11 cellular contexts compared by ENCODE assay signal in genomic region chr7:5077740-5078139, GRCh38. TPM values are rescaled to one million over a fixed set of nuclear protein-coding genes. Genes with fewer than 3 reads are reported as not detected.
DNase-seq lines count a peak whose midpoint lies in the region; ATAC-seq and TF ChIP-seq lines count a peak whose summit lies in the region.
"Had no signal": no experiment of that assay in that cellular context is flagged by ENCODE, and none has a peak within 500 bp of the region (broad histone marks: within the 10 kb centered on the region; RNA-seq: fewer than 3 reads in every experiment).

No MANE protein-coding gene starts in this region.

- TF ChIP-seq CTCF in PC-9 (conservative IDR thresholded peaks at IDR 0.05) (no peak), fibroblast of the aortic adventitia (IDR thresholded peaks at IDR 0.05; ENCODE audit: insufficient read depth, low read length) (no peak)
- no peak for TF ChIP-seq CTCF in CD4-positive, alpha-beta T cell (IDR thresholded peaks at IDR 0.05)

- H3K36me3 Mint-ChIP-seq in CD4-positive, alpha-beta T cell (ENCODE audit: low read depth), result peaks cover 4% of the 10 kb centered on the region
- H3K36me3 Mint-ChIP-seq in stimulated activated effector memory CD8-positive, alpha-beta T cell treated with anti-CD3 and anti-CD28 coated beads, Interleukin-12 subunit alpha, Interleukin-12 subunit beta, amount 100 ng/mL, for 72 hours, result no peaks in the 10 kb centered on the region

- H3K9me3 Mint-ChIP-seq in CD4-positive, alpha-beta T cell, result no peaks in the 10 kb centered on the region
- H3K9me3 Mint-ChIP-seq in stimulated activated effector memory CD8-positive, alpha-beta T cell treated with anti-CD3 and anti-CD28 coated beads, Interleukin-12 subunit alpha, Interleukin-12 subunit beta, amount 100 ng/mL, for 72 hours, result no peaks in the 10 kb centered on the region

- H3K79me2 ChIP-seq in PC-9 (ENCODE audit: low read depth), result no peaks in the 10 kb centered on the region

- no peaks in the 10 kb centered on the region for H3F3A ChIP-seq in PC-9 (ENCODE audit: insufficient read depth, low read depth)

- H3K9me2 ChIP-seq in PC-9 (ENCODE audit: insufficient read depth), result no peaks in the 10 kb centered on the region

- DNase-seq in DMS53 treated with DMSO at 0.1 percent for 48 hours (lab: John Stamatoyannopoulos, UW; ENCODE audit: unreplicated experiment) (peak; percentile 62), NCI-H1092 treated with DMSO at 0.1 percent for 48 hours (lab: John Stamatoyannopoulos, UW) (peak; percentile 94), PC-9 (no peak), fibroblast of the aortic adventitia (ENCODE audit: low read depth) (peak; percentile 13), dedifferentiated amniotic fluid mesenchymal stem cell (ENCODE audit: extremely low spot score) (no peak), Kasumi-1 (lab: John Stamatoyannopoulos, UW) (no peak)
- DNase-seq in CD4-positive, alpha-beta T cell, result no peak
- DNase-seq in stimulated activated effector memory CD8-positive, alpha-beta T cell treated with anti-CD3 and anti-CD28 coated beads, Interleukin-12 subunit alpha, Interleukin-12 subunit beta, amount 100 ng/mL, for 72 hours (ENCODE audit: low spot score in 2 of 2), result no peak
- DNase-seq: left cardiac atrium, pancreas had no signal

- H3K36me3 ChIP-seq in PC-9 (ENCODE audit: low read depth), result no peaks in the 10 kb centered on the region
- H3K36me3 ChIP-seq: pancreas, tibial nerve had no signal

- POLR2A ChIA-PET in PC-9 (lab: Charles Lee; ENCODE audit: unreplicated experiment), result no interaction called here
- POLR2A ChIA-PET in CD4-positive, alpha-beta T cell (lab: Charles Lee), result no interaction called here

- H3K4me2 ChIP-seq in PC-9, result 0 out of 2 replicates have a peak overlapping the region, but pooled peaks have one; percentile 2

- H3K4me3 Mint-ChIP-seq in CD4-positive, alpha-beta T cell, result no peak overlapping the region
- H3K4me3 Mint-ChIP-seq in stimulated activated effector memory CD8-positive, alpha-beta T cell treated with anti-CD3 and anti-CD28 coated beads, Interleukin-12 subunit alpha, Interleukin-12 subunit beta, amount 100 ng/mL, for 72 hours, result no peak overlapping the region

- H3K27ac ChIP-seq in PC-9, result no peak overlapping the region
- H3K27ac ChIP-seq in CD4-positive, alpha-beta T cell (ENCODE audit: low read depth, low read length), result no peak overlapping the region
- H3K27ac ChIP-seq: pancreas, tibial nerve had no signal

- peaks cover 8% of the 10 kb centered on the region for H3K4me1 Mint-ChIP-seq in CD4-positive, alpha-beta T cell (ENCODE audit: low read depth)
- peaks cover 11% of the 10 kb centered on the region for H3K4me1 Mint-ChIP-seq in stimulated activated effector memory CD8-positive, alpha-beta T cell treated with anti-CD3 and anti-CD28 coated beads, Interleukin-12 subunit alpha, Interleukin-12 subunit beta, amount 100 ng/mL, for 72 hours

- H3K9me3 ChIP-seq in PC-9 (ENCODE audit: insufficient read depth, low read depth), result no peaks in the 10 kb centered on the region
- no peaks in the 10 kb centered on the region for H3K9me3 ChIP-seq in CD4-positive, alpha-beta T cell (ENCODE audit: control insufficient read depth, low read length)
- H3K9me3 ChIP-seq: pancreas had no signal

- CTCF ChIA-PET in PC-9 (lab: Charles Lee), result no interaction called here
- CTCF ChIA-PET in CD4-positive, alpha-beta T cell (lab: Charles Lee), result no interaction called here

- no peak overlapping the region for H2AFZ ChIP-seq in PC-9

- no peak for ATAC-seq in CD4-positive, alpha-beta T cell (ENCODE audit: poor library complexity)
- ATAC-seq in stimulated activated effector memory CD8-positive, alpha-beta T cell treated with anti-CD3 and anti-CD28 coated beads, Interleukin-12 subunit alpha, Interleukin-12 subunit beta, amount 100 ng/mL, for 72 hours, result no peak
- ATAC-seq: left cardiac atrium, pancreas had no signal

- intact Hi-C loops in PC-9 (cut with micrococcal nuclease; ENCODE audit: unreplicated experiment), result no loop called here
- intact Hi-C loops in CD4-positive, alpha-beta T cell (cut with DNase I, micrococcal nuclease), result no loop called here

- peaks cover 57% of the 10 kb centered on the region for H3K27me3 ChIP-seq in PC-9 (ENCODE audit: insufficient read depth, low read depth)
- H3K27me3 ChIP-seq in CD4-positive, alpha-beta T cell (ENCODE audit: control insufficient read depth, insufficient read depth, low read length), result no peaks in the 10 kb centered on the region
- H3K27me3 ChIP-seq: pancreas had no signal

- no peak overlapping the region for H3K27ac Mint-ChIP-seq in CD4-positive, alpha-beta T cell
- H3K27ac Mint-ChIP-seq in stimulated activated effector memory CD8-positive, alpha-beta T cell treated with anti-CD3 and anti-CD28 coated beads, Interleukin-12 subunit alpha, Interleukin-12 subunit beta, amount 100 ng/mL, for 72 hours, result no peak overlapping the region

- BruUV-seq in PC-9 (replicated peaks; lab: Mats Ljungman, UMichigan), result no TSS peak

- H3K4me3 ChIP-seq in PC-9 (no peak overlapping the region), fibroblast of the aortic adventitia (ENCODE audit: low read depth, low read length) (peak overlapping the region; percentile 9)
- H3K4me3 ChIP-seq: pancreas, tibial nerve had no signal

- peaks cover 17% of the 10 kb centered on the region for H3K27me3 Mint-ChIP-seq in CD4-positive, alpha-beta T cell

- H3K4me1 ChIP-seq in PC-9 (replicated peaks; ENCODE audit: insufficient read depth), result no peaks in the 10 kb centered on the region
- H3K4me1 ChIP-seq: pancreas, tibial nerve had no signal

- no peaks in the 10 kb centered on the region for H4K20me1 ChIP-seq in PC-9 (ENCODE audit: insufficient read depth)

RNA-seq across cellular contexts. Expression of gene RBAK, which starts 32.1 kb away (rescaled TPM):
- total RNA-seq in PC-9 (2021) (10.1 and 12.4 TPM in 2 replicates), fibroblast of the aortic adventitia (ENCODE audit: low replicate concordance) (9.1 and 10.2 TPM in 2 replicates)
- total RNA-seq in CD4-positive, alpha-beta T cell, result 10 to 100 TPM; 11.0 to 12.4 TPM

Comparison
In these comparisons a context has a peak if more than half of its experiments do, and no peak if none do; other contexts are left out.
1. DNase-seq: peak in DMS53 treated with DMSO at 0.1 percent for 48 hours (single experiment), NCI-H1092 treated with DMSO at 0.1 percent for 48 hours (single experiment) and fibroblast of the aortic adventitia (single experiment); none in PC-9 (0 of 2), dedifferentiated amniotic fluid mesenchymal stem cell (single experiment), CD4-positive, alpha-beta T cell (0 of 10), Kasumi-1 (0 of 2) and stimulated activated effector memory CD8-positive, alpha-beta T cell treated with anti-CD3 and anti-CD28 coated beads, Interleukin-12 subunit alpha, Interleukin-12 subunit beta, amount 100 ng/mL, for 72 hours (0 of 2).